Comparison of ENCODE assay signal across 16 cellular contexts in genomic region chr5:81397169-81397568, GRCh38. TPM values are rescaled to one million over a fixed set of nuclear protein-coding genes. Genes with fewer than 3 reads are reported as not detected.
DNase-seq lines count a peak whose midpoint lies in the region; TF ChIP-seq lines count a peak whose summit lies in the region.
"Had no signal": no experiment of that assay in that cellular context is flagged by ENCODE, and none has a peak within 500 bp of the region (broad histone marks: within the 10 kb centered on the region; RNA-seq: fewer than 3 reads in every experiment).

No MANE protein-coding gene starts in this region.

- H3K4me3 ChIP-seq in cardiac fibroblast (replicated peaks in 1 of 2; ENCODE audit: low read depth in 2 of 2, low read length in 2 of 2), result no peak overlapping the region
- H3K4me3 ChIP-seq in liver (ENCODE audit: low read depth in 1 of 3, low read length in 3 of 3), result no peak overlapping the region
- H3K4me3 ChIP-seq: gastroesophageal sphincter had no signal

- TF ChIP-seq RAD21 in liver (IDR thresholded peaks at IDR 0.05), result peak; percentile 13 to 44

- H3K27ac ChIP-seq in liver (ENCODE audit: low read depth in 1 of 2, low read length in 2 of 2), result peak overlapping the region; percentile 25 to 28
- H3K27ac ChIP-seq: gastroesophageal sphincter, WERI-Rb-1 had no signal

- H3K4me1 Mint-ChIP-seq in endothelial cell (ENCODE audit: unreplicated experiment), result peaks cover 11% of the 10 kb centered on the region
- H3K4me1 Mint-ChIP-seq: nephron had no signal

- WGBS in liver, result 6% methylated on average over 3 of the region's 3 CpGs

- TF ChIP-seq CTCF in cardiac fibroblast (IDR thresholded peaks at IDR 0.05; ENCODE audit: low read depth, low read length) (no peak), liver (IDR thresholded peaks at IDR 0.05; ENCODE audit: low read depth, low read length, missing input control) (no peak), endothelial cell (IDR thresholded peaks at IDR 0.05; ENCODE audit: unreplicated experiment) (no peak)

- H3K4me1 ChIP-seq in liver (ENCODE audit: control insufficient read depth in 4 of 4, insufficient read depth in 4 of 4, low read length in 3 of 4), result peaks cover 5 to 34% (median 13%) of the 10 kb centered on the region in 4 donors

- no peaks in the 10 kb centered on the region for H3K27me3 ChIP-seq in liver (ENCODE audit: control insufficient read depth in 4 of 4, insufficient read depth in 4 of 4, low read length in 3 of 4)

- H3K9ac ChIP-seq in liver (ENCODE audit: low read depth in 1 of 2, low read length in 2 of 2), result no peak overlapping the region

- H3K36me3 ChIP-seq in liver (ENCODE audit: control insufficient read depth in 4 of 4, insufficient read depth in 3 of 4, low read depth in 1 of 4, low read length in 3 of 4), result no peaks in the 10 kb centered on the region
- H3K36me3 ChIP-seq: gastroesophageal sphincter, WERI-Rb-1 had no signal

- no peaks in the 10 kb centered on the region for H3K9me3 Mint-ChIP-seq in endothelial cell (ENCODE audit: unreplicated experiment)
- H3K9me3 Mint-ChIP-seq: nephron had no signal

- no peak overlapping the region for H3K27ac Mint-ChIP-seq in endothelial cell (ENCODE audit: unreplicated experiment)
- H3K27ac Mint-ChIP-seq: activated naive CD8-positive, alpha-beta T cell; CD8-positive, alpha-beta memory T cell; nephron had no signal

- no peak overlapping the region for H3K4me3 Mint-ChIP-seq in endothelial cell (ENCODE audit: unreplicated experiment)
- H3K4me3 Mint-ChIP-seq: activated naive CD8-positive, alpha-beta T cell; CD8-positive, alpha-beta memory T cell; nephron had no signal

- no peaks in the 10 kb centered on the region for H3K36me3 Mint-ChIP-seq in endothelial cell (ENCODE audit: low read depth, unreplicated experiment)

- no peaks in the 10 kb centered on the region for H3K9me3 ChIP-seq in liver (ENCODE audit: control insufficient read depth in 4 of 4, low read length in 3 of 4)
- H3K9me3 ChIP-seq: gastroesophageal sphincter had no signal

- peaks cover 6% of the 10 kb centered on the region for H3K27me3 Mint-ChIP-seq in endothelial cell (ENCODE audit: unreplicated experiment)

- peak; percentile 68 for DNase-seq in EH (ENCODE audit: low read depth)
- DNase-seq in LHCN-M2 (ENCODE audit: low read depth), result peak; percentile 69
- DNase-seq in cardiac fibroblast (ENCODE audit: low read depth in 2 of 2), result peak; percentile 43 to 74
- no peak for DNase-seq in SHP77 (lab: John Stamatoyannopoulos, UW)
- no peak for DNase-seq in NCI-H510A (lab: John Stamatoyannopoulos, UW)
- DNase-seq in KG1 (lab: John Stamatoyannopoulos, UW), result no peak
- DNase-seq in endothelial cell (ENCODE audit: low spot score), result no peak
- DNase-seq: CD8-positive, alpha-beta memory T cell; kidney glomerular epithelial cell; NCI-H510A treated with DMSO at 0.1 percent for 48 hours; WERI-Rb-1 had no signal

TF ChIP-seq in liver, 16 proteins besides CTCF, POLR2A, EP300 and RAD21:
- no peak for TF ChIP-seq EGR1 (IDR thresholded peaks at IDR 0.05; ENCODE audit: low read depth in 2 of 2)
- no peak for TF ChIP-seq HNF4G (IDR thresholded peaks at IDR 0.05)
- TF ChIP-seq MAX (IDR thresholded peaks at IDR 0.05), result peak; percentile 12
- no peak for TF ChIP-seq TAF1 (conservative IDR thresholded peaks at IDR 0.05)
- peak; percentile 53 for TF ChIP-seq YY1 (IDR thresholded peaks at IDR 0.05)
- TF ChIP-seq NR2F2 (IDR thresholded peaks at IDR 0.05), result no peak
- TF ChIP-seq, protein P1, sequence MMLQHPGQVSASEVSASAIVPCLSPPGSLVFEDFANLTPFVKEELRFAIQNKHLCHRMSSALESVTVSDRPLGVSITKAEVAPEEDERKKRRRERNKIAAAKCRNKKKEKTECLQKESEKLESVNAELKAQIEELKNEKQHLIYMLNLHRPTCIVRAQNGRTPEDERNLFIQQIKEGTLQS (IDR thresholded peaks at IDR 0.05), result no peak
- peak in 1 of 2 donors; percentile 9 for TF ChIP-seq HNF4A (conservative IDR thresholded peaks at IDR 0.05)
- TF ChIP-seq RXRA (IDR thresholded peaks at IDR 0.05), result no peak

RNA-seq across cellular contexts. Expression of gene ACOT12, which starts 3.2 kb away (rescaled TPM):
- not detected in 2 replicates for total RNA-seq in LHCN-M2 (2014; rRNA removed)
- polyA plus RNA-seq in LHCN-M2 (2012), result not detected
- 10 to 100 TPM; 16.9 to 76.4 TPM for total RNA-seq in liver
- polyA plus RNA-seq in liver, result 10 to 100 TPM; 26.8 to 50.7 TPM
- total RNA-seq in endothelial cell (ENCODE audit: unreplicated experiment), result not detected
- total RNA-seq: CD8-positive, alpha-beta memory T cell; dermis microvascular lymphatic vessel endothelial cell; gastroesophageal sphincter had no signal
- polyA plus RNA-seq: CD8-positive, alpha-beta memory T cell had no signal

Comparison
In these comparisons a context has a peak if more than half of its experiments do, and no peak if none do; other contexts are left out.
1. DNase-seq: peak in EH (single experiment), LHCN-M2 (single experiment) and cardiac fibroblast (2 of 2); none in SHP77 (0 of 2), NCI-H510A (single experiment), KG1 (single experiment) and endothelial cell (single experiment).
2. RNA of gene ACOT12, which starts 3.2 kb away (total RNA-seq): 16.9 to 76.4 TPM in liver; not detected in endothelial cell (single experiment) and not detected in LHCN-M2; every median in the first group is over 10 times any median in the second.